ENCODE assay signal across 19 cellular contexts in the genomic region with DNA sequence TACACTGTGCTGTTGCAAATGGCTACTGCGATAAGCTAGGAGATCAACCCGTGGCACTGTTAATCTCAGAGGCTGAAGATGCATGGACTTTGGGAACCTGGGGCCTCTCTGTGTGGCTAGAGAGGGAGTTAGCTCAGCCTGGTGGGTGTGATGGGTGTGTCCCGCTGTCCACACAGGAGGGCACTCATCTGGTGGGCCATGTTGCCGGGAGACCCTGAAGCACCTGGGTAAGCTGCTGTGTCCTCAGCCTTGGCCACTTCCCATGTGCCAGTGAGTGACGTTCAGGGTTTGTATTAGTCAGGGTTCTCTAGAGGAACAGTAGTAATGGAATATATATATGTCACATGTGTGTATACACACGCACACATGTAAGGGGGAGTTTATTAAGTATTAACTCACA.
"Had no signal": no experiment of that assay in that cellular context is flagged by ENCODE, and none has a peak within 500 bp of the region (broad histone marks: within the 10 kb centered on the region; RNA-seq: fewer than 3 reads in every experiment).

No MANE protein-coding gene starts in this region.

- H3K4me1 ChIP-seq: esophagus muscularis mucosa, heart right ventricle, left ventricle myocardium inferior, pancreas, psoas muscle, tibial artery had no signal

- H3K9me3 ChIP-seq: esophagus muscularis mucosa, left ventricle myocardium inferior, neutrophil, pancreas, psoas muscle, suprapubic skin had no signal

- ATAC-seq: activated naive CD4-positive, alpha-beta T cell treated with anti-CD3 and anti-CD28 coated beads, Interleukin-2, amount 50 U/mL, for 72 hours; foreskin keratinocyte; heart right ventricle; pancreas; psoas muscle had no signal

- H3K27me3 ChIP-seq: neutrophil, pancreas had no signal

- H3K36me3 Mint-ChIP-seq: activated naive CD4-positive, alpha-beta T cell treated with anti-CD3 and anti-CD28 coated beads, Interleukin-2, amount 50 U/mL, for 72 hours had no signal

- H3K27ac ChIP-seq: esophagus muscularis mucosa, foreskin keratinocyte, heart right ventricle, left ventricle myocardium inferior, neutrophil, pancreas, psoas muscle, suprapubic skin, tibial artery had no signal

- DNase-seq: activated CD4-positive, alpha-beta T cell treated with anti-CD3 and anti-CD28 coated beads for 4 hours; activated CD4-positive, alpha-beta T cell treated with anti-CD3 and anti-CD28 coated beads, Interleukin-2, amount 50 U/mL, for 4 hours; activated CD4-positive, CD25-positive, alpha-beta regulatory T cell; activated T-cell treated with anti-CD3 and anti-CD28 coated beads, Interleukin-2, amount 50 U/mL, for 48 hours; cerebellar nuclear complex; foreskin keratinocyte; heart right ventricle; left ventricle myocardium inferior; psoas muscle; stimulated activated naive CD4-positive, alpha-beta T cell; tibial artery had no signal

- H3K27ac Mint-ChIP-seq: activated naive CD4-positive, alpha-beta T cell treated with anti-CD3 and anti-CD28 coated beads, Interleukin-2, amount 50 U/mL, for 72 hours; activated T-helper 2 cell treated with anti-CD3 and anti-CD28 coated beads, Interferon-gamma antibody, Interleukin-2, Interleukin-4, amounts not matched to agents 10 μg/mL and 5 μg/mL and 100 μg/mL, durations not matched to agents 14 hours and 24 hours and 36 hours; nephron had no signal

- H3K9me3 Mint-ChIP-seq: activated naive CD4-positive, alpha-beta T cell treated with anti-CD3 and anti-CD28 coated beads, Interleukin-2, amount 50 U/mL, for 72 hours; activated T-helper 2 cell treated with anti-CD3 and anti-CD28 coated beads, Interferon-gamma antibody, Interleukin-2, Interleukin-4, amounts not matched to agents 10 μg/mL and 5 μg/mL and 100 μg/mL, durations not matched to agents 14 hours and 24 hours and 36 hours; nephron had no signal

- H3K4me3 ChIP-seq: esophagus muscularis mucosa, heart right ventricle, left ventricle myocardium inferior, pancreas, psoas muscle, suprapubic skin, tibial artery had no signal

- H3K36me3 ChIP-seq: esophagus muscularis mucosa, heart right ventricle, left ventricle myocardium inferior, neutrophil, pancreas, suprapubic skin, tibial artery had no signal

- H3K4me3 Mint-ChIP-seq: nephron had no signal

- FAIRE-seq: islet of Langerhans, pancreas had no signal

- H3K4me1 Mint-ChIP-seq: nephron had no signal
